ENCODE assay signal across 8 cellular contexts in the genomic region with DNA sequence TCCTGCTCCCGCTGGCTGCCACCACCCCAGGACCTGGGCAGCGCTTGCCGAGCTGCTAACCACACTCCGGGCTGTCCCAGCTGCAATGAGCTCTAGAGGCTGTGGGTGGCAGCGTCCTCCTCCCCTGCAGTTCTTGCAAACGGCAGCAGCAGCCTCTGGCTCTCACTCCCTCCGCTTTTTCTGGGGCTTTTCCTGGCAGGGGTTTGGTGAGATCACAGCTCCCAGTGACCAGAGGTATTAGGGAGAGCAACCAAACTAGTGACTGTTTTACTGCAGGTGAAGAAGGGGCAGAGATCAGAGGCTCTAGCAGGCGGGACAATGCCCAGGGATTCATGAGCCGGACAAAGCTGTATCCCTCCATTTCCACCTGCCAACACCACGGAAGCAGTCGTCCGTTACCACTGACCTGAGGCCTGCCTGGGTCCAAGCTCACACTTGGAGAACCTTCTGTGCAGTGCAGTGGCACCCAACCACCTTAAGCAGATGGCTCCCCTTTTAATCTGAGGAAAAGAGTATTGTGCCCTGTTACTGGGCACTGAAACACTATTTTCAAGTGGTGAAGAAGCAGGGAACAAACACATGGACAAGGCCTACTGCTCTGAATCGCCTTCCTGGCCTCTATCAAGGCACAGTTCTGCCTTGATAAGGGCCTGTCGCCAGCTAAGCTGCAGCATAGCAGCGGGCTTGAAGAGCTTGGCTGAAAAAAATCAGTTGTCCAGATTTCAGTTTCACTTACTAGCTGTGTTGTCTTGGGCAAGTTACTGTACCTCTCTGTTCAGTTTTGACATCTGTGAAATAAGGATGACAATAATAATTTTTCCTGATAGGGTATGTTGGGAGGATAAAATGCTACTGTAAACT. TPM values are rescaled to one million over a fixed set of nuclear protein-coding genes. Genes with fewer than 3 reads are reported as not detected.
DNase-seq lines count a peak whose midpoint lies in the region; ATAC-seq, FAIRE-seq and TF ChIP-seq lines count a peak whose summit lies in the region.

A gene (minus strand): TSS at position 87 of the 861 bp plus-strand sequence. CDS start 95 bp downstream, outside the sequence.

- H3K9me3 Mint-ChIP-seq in endothelial cell (ENCODE audit: unreplicated experiment), result no peaks in the 10 kb centered on the region

- no peaks in the 10 kb centered on the region for H4K20me1 ChIP-seq in BLaER1 treated with 17β-estradiol and CSF1 and Interleukin-3, amounts not matched to agents 10 nM and 100 nM

- no peak within 1 kb of the TSS for H3K27ac Mint-ChIP-seq in endothelial cell (ENCODE audit: unreplicated experiment)

- no peaks in the 10 kb centered on the region for H3K36me3 Mint-ChIP-seq in endothelial cell (ENCODE audit: low read depth, unreplicated experiment)

- H3K4me3 ChIP-seq in BLaER1 treated with 17β-estradiol and CSF1 and Interleukin-3, amounts not matched to agents 10 nM and 100 nM, result peak within 1 kb of the TSS in 1 of 10 experiments; percentile 38; a peak in 1 of 20 replicates

- peak; percentile 27 for DNase-seq in GM19239 (ENCODE audit: insufficient read length, low spot score)
- peak; percentile 40 to 64 for DNase-seq in NOMO-1 (lab: John Stamatoyannopoulos, UW; ENCODE audit: unreplicated experiment in 2 of 2)
- peak; percentile 50 for DNase-seq in activated CD8-positive, alpha-beta memory T cell treated with anti-CD3 and anti-CD28 coated beads, Interleukin-2, amount 50 U/mL, for 1 hour (ENCODE audit: extremely low read depth)
- DNase-seq in endothelial cell (ENCODE audit: low spot score), result peak; percentile 74
- peak; percentile 35 for DNase-seq in middle frontal gyrus (ENCODE audit: extremely low spot score, low spot score)
- DNase-seq in stimulated activated CD8-positive, alpha-beta memory T cell treated with anti-CD3 and anti-CD28 coated beads, Interleukin-15, amount 100 ng/mL, for 4 hours (ENCODE audit: low read depth in 2 of 2), result peak; percentile 44 to 69

- peak; percentile 99 for ATAC-seq in HG03432 (IDR thresholded peaks at IDR 0.05; ENCODE audit: unreplicated experiment)

- no peaks in the 10 kb centered on the region for H3K36me3 ChIP-seq in BLaER1 treated with 17β-estradiol and CSF1 and Interleukin-3, amounts not matched to agents 10 nM and 100 nM

- H3K27me3 ChIP-seq in BLaER1 treated with 17β-estradiol and CSF1 and Interleukin-3, amounts not matched to agents 10 nM and 100 nM, result no peaks in the 10 kb centered on the region

- H3K4me2 ChIP-seq in BLaER1 treated with 17β-estradiol and CSF1 and Interleukin-3, amounts not matched to agents 10 nM and 100 nM, result peak within 1 kb of the TSS in 6 of 11 experiments; percentile 21 to 82 (median 54); a peak in 9 of 22 replicates

- peaks cover 0 to 23% (median 0%) of the 10 kb centered on the region in 10 experiments; a peak in 9 of 20 replicates for H3K4me1 ChIP-seq in BLaER1 treated with 17β-estradiol and CSF1 and Interleukin-3, amounts not matched to agents 10 nM and 100 nM

- peak within 1 kb of the TSS in 1 of 11 experiments; percentile 24; a peak in 1 of 22 replicates for H3K27ac ChIP-seq in BLaER1 treated with 17β-estradiol and CSF1 and Interleukin-3, amounts not matched to agents 10 nM and 100 nM

- TF ChIP-seq CTCF in endothelial cell (IDR thresholded peaks at IDR 0.05; ENCODE audit: unreplicated experiment), result peak; percentile 20

- H3K9ac ChIP-seq in BLaER1 treated with 17β-estradiol and CSF1 and Interleukin-3, amounts not matched to agents 10 nM and 100 nM, result 0 out of 22 replicates have a peak within 1 kb of the TSS, but pooled peaks of 1 of the 11 experiments have one; percentile 31

- FAIRE-seq in GM19239 (lab: Jason Lieb, UNC), result peak; percentile 62

- H3K4me1 Mint-ChIP-seq in endothelial cell (ENCODE audit: unreplicated experiment), result peaks cover 4% of the 10 kb centered on the region

- no peaks in the 10 kb centered on the region for H3K27me3 Mint-ChIP-seq in endothelial cell (ENCODE audit: unreplicated experiment)

- H3K4me3 Mint-ChIP-seq in endothelial cell (ENCODE audit: unreplicated experiment), result no peak within 1 kb of the TSS

- H3K9me3 ChIP-seq in BLaER1 treated with 17β-estradiol and CSF1 and Interleukin-3, amounts not matched to agents 10 nM and 100 nM (replicated peaks in 1 of 11), result no peaks in the 10 kb centered on the region

RNA-seq across cellular contexts. Expression of the gene that starts here (rescaled TPM):
- total RNA-seq in endothelial cell (ENCODE audit: unreplicated experiment), result not detected

Comparison
In these comparisons a context has a peak if more than half of its experiments do, and no peak if none do; other contexts are left out.
1. Peak in DNase-seq in endothelial cell; RNA of the gene not detected or under 1 TPM.